In the genomic region with DNA sequence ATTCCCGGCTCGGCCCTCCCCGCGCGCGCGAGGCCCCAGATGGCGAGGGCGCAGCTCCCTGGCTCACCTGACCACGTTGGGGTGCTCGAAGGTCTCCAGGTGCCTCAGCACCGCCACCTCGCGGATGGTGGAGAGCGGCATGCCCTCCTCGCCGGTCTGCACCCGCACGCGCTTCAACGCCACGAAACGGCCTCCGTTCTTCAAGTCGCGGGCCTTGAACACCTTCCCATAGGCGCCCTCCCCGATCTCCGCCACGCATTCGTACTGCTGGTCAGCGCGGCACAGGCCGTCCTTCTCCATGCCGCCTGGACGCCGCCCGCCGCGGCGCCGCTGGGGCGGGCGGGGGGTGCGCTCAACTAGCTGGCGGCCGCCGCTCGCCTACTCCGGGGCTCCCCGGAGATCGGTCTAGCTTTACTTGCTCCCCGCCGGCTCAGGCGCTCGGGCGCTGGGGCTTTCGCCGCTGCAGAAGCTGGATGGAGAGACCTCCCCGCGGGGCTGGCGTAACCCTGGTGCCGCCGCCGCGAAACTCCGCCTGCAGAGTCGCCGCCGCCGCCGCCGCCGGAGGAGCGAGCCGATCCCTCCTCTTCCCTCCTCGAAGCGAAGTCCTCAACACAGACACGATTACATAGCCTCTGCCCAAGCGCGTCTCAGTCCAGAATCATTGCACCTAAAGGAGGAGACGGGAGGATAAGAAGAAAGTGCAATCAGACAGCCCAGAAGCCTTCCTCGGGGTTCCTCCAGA, we compare ENCODE assay signal across 8 cellular contexts. TPM values are rescaled to one million over a fixed set of nuclear protein-coding genes. Genes with fewer than 3 reads are reported as not detected.
A peak's percentile ranks its signal among the peaks of the same experiment; 100 is the strongest.
DNase-seq lines count a peak whose midpoint lies in the region; ATAC-seq and TF ChIP-seq lines count a peak whose summit lies in the region.

No MANE protein-coding gene starts in this region.

- no peaks in the 10 kb centered on the region for H3K27me3 ChIP-seq in right lobe of liver

- WGBS in right lobe of liver (ENCODE audit: insufficient coverage, low coverage, low lambda C conversion rate, missing lambda C conversion rate): 0% methylated on average over 4 of the region's 83 CpGs

- H3K27ac ChIP-seq in coronary artery: peak overlapping the region; percentile 75 to 95
- peak overlapping the region; percentile 74 to 87 (median 83) for H3K27ac ChIP-seq in right lobe of liver

- peak; percentile 62 for ATAC-seq in GM18873 (IDR thresholded peaks at IDR 0.05; ENCODE audit: low FRiP score, unreplicated experiment)
- peak; percentile 58 for ATAC-seq in HG03135 (IDR thresholded peaks at IDR 0.05; ENCODE audit: unreplicated experiment)
- peak; percentile 75 to 90 (median 81) for ATAC-seq in right lobe of liver

- H3K4me3 ChIP-seq in coronary artery: peak overlapping the region; percentile 94
- peak overlapping the region; percentile 74 to 86 (median 80) for H3K4me3 ChIP-seq in right lobe of liver

- no peak for DNase-seq in AG09319 (ENCODE audit: extremely low read depth, low read depth)
- DNase-seq in NCI-H446 (lab: John Stamatoyannopoulos, UW): peak; percentile 28 to 72
- peak; percentile 94 for DNase-seq in activated CD4-positive, alpha-beta T cell treated with anti-CD3 and anti-CD28 coated beads for 48 hours
- DNase-seq in coronary artery (ENCODE audit: low spot score): peak; percentile 85
- DNase-seq in right lobe of liver: peak; percentile 90 to 94 (median 92)
- DNase-seq in stimulated activated CD4-positive, alpha-beta T cell treated with anti-CD3 and anti-CD28 coated beads, Interleukin-4, amount 100 ng/mL, for 48 hours (ENCODE audit: low read depth in 2 of 2): peak; percentile 84 to 87

- no peaks in the 10 kb centered on the region for H3K9me3 ChIP-seq in right lobe of liver

- TF ChIP-seq POLR2A in right lobe of liver (IDR thresholded peaks at IDR 0.05): no peak

- intact Hi-C loops in right lobe of liver (cut with DNase I): loop anchor here (10.0 kb wide), 2 partner anchors 138 to 208 kb away; no protein-coding TSS in a partner anchor

- TF ChIP-seq CTCF in AG09319 (IDR thresholded peaks at IDR 0.05; ENCODE audit: low read depth, low read length) (peak; percentile 75), coronary artery (IDR thresholded peaks at IDR 0.05) (peak; percentile 84), right lobe of liver (IDR thresholded peaks at IDR 0.05) (peak; percentile 88 to 92 (median 90))

- H3K36me3 ChIP-seq in right lobe of liver: no peaks in the 10 kb centered on the region

- H3K4me1 ChIP-seq in right lobe of liver: peaks cover 0 to 17% (median 0%) of the 10 kb centered on the region in 4 donors

RNA-seq across cellular contexts. Expression of gene CDK6, which starts 3.2 kb away (rescaled TPM):
- total RNA-seq in right lobe of liver: 10 to 100 TPM in 5 of 6 experiments, 1 to 10 TPM in 1; 6.9 to 23.7 (median 17.0) TPM
